ENCODE assay signal across 9 cellular contexts in genomic region chr1:171081220-171081993, GRCh38. TPM values are rescaled to one million over a fixed set of nuclear protein-coding genes. Genes with fewer than 3 reads are reported as not detected.
DNase-seq lines count a peak whose midpoint lies in the region; ATAC-seq, FAIRE-seq and TF ChIP-seq lines count a peak whose summit lies in the region.
"Had no signal": no experiment of that assay in that cellular context is flagged by ENCODE, and none has a peak within 500 bp of the region (broad histone marks: within the 10 kb centered on the region; RNA-seq: fewer than 3 reads in every experiment).

No MANE protein-coding gene starts in this region.

- H3K4me1 ChIP-seq in GM12878 (ENCODE audit: control insufficient read depth, insufficient read depth, low read length) = no peaks in the 10 kb centered on the region

- DNase-seq in AG04450 (ENCODE audit: low read depth, low spot score) (peak; percentile 33), LHCN-M2 (ENCODE audit: low read depth) (peak; percentile 10), GM12878 (ENCODE audit: low read depth, low spot score) (no peak), kidney glomerular epithelial cell (lab: John Stamatoyannopoulos, UW) (peak; percentile 4), T-helper 17 cell (no peak), NK-92 (lab: John Stamatoyannopoulos, UW; ENCODE audit: unreplicated experiment) (no peak)
- no peak for DNase-seq in activated T-cell treated with anti-CD3 and anti-CD28 coated beads, Interleukin-2, amount 50 U/mL, for 1 hour

- no peak overlapping the region for H3K27ac ChIP-seq in AG04450 (ENCODE audit: low read depth, low read length)
- H3K27ac ChIP-seq in GM12878 (ENCODE audit: control insufficient read depth, insufficient read depth) = no peak overlapping the region

- no peaks in the 10 kb centered on the region for H4K20me1 ChIP-seq in GM12878 (ENCODE audit: control insufficient read depth, insufficient read depth)

- no peaks in the 10 kb centered on the region for H3K36me3 ChIP-seq in GM12878 (ENCODE audit: control insufficient read depth in 2 of 2, insufficient read depth in 2 of 2, low read length in 1 of 2)

- in situ Hi-C loops in GM12878 (cut with MboI) = no loop called here

- no peak for TF ChIP-seq POLR2A in GM12878 (IDR thresholded peaks at IDR 0.05; ENCODE audit: low read depth, low read length)

- peaks cover 28% of the 10 kb centered on the region for H3K27me3 Mint-ChIP-seq in T-helper 17 cell

- H3K36me3 Mint-ChIP-seq in T-helper 17 cell (ENCODE audit: low read depth) = peaks cover 3% of the 10 kb centered on the region
- H3K36me3 Mint-ChIP-seq: activated naive CD8-positive, alpha-beta T cell had no signal

- TF ChIP-seq EP300 in GM12878 (IDR thresholded peaks at IDR 0.05; ENCODE audit: borderline replicate concordance in 1 of 2, control insufficient read depth in 1 of 2, low read depth in 2 of 2, low read length in 2 of 2) = no peak

- H2AFZ ChIP-seq in GM12878 (ENCODE audit: control insufficient read depth, low read depth, low read length) = no peak overlapping the region

- WGBS in GM12878 (ENCODE audit: insufficient coverage, insufficient replicate concordance, low lambda C conversion rate, missing lambda C conversion rate) = 18% methylated on average over 4 of the region's 4 CpGs

- H3K4me3 Mint-ChIP-seq in T-helper 17 cell = no peak overlapping the region
- H3K4me3 Mint-ChIP-seq: activated naive CD8-positive, alpha-beta T cell had no signal

- SMC1A ChIA-PET in GM12878 (lab: Charles Lee; ENCODE audit: uncharacterized antibody, unreplicated experiment) = interaction anchor here (0.8 to 3.0 kb wide), 9 partner anchors 11 to 921 kb away, joined by 3 to 13 read pairs (median 4); partner anchors contain the start of gene FMO4

- POLR2A ChIA-PET in AG04450 (lab: Yijun Ruan, JAX) (interaction anchor here (1.0 kb wide), 2 partner anchors 145 to 232 kb away, joined by 3 to 5 read pairs; no protein-coding TSS in a partner anchor), GM12878 (lab: Charles Lee) (no interaction called here)

- H3K79me2 ChIP-seq in GM12878 (ENCODE audit: control insufficient read depth, insufficient read depth, low read length) = no peaks in the 10 kb centered on the region

- no peak overlapping the region for H3K27ac Mint-ChIP-seq in T-helper 17 cell
- H3K27ac Mint-ChIP-seq: activated naive CD8-positive, alpha-beta T cell had no signal

- peak; percentile 30; the same call in 1 of the 2 replicates for TF ChIP-seq RAD21 in GM12878 (IDR thresholded peaks at IDR 0.05; ENCODE audit: insufficient read depth, low read depth, low read length)

- no peak overlapping the region for H3K9ac ChIP-seq in GM12878 (ENCODE audit: control insufficient read depth, insufficient read depth, low read length)

- H3K4me3 ChIP-seq in AG04450 (ENCODE audit: low read depth, low read length) (no peak overlapping the region), GM12878 (no peak overlapping the region)

- H3K4me1 Mint-ChIP-seq in T-helper 17 cell = no peaks in the 10 kb centered on the region

- H3K27me3 ChIP-seq in AG04450 (ENCODE audit: control insufficient read depth, insufficient read depth, low read length) (no peaks in the 10 kb centered on the region), GM12878 (replicated peaks in 1 of 2; ENCODE audit: control insufficient read depth in 2 of 2, insufficient read depth in 2 of 2, low read length in 1 of 2) (no peaks in the 10 kb centered on the region)

- no peaks in the 10 kb centered on the region for H3K9me3 ChIP-seq in AG04450 (ENCODE audit: control insufficient read depth, insufficient read depth, low read length)
- no peaks in the 10 kb centered on the region for H3K9me3 ChIP-seq in GM12878 (replicated peaks; ENCODE audit: control insufficient read depth, insufficient read depth, low read length)
- no peaks in the 10 kb centered on the region for H3K9me3 ChIP-seq in T-helper 17 cell (ENCODE audit: control insufficient read depth, low read length, poor library complexity, severe bottlenecking)

- CTCF ChIA-PET in AG04450 (lab: Charles Lee) = interaction anchor here (0.6 to 3.0 kb wide), 42 partner anchors 9 to 1179 kb away, joined by 3 to 253 read pairs (median 5); partner anchors contain the start of genes FMO1, FMO2, FMO3 and FMO4
- CTCF ChIA-PET in GM12878 (lab: Yijun Ruan, JAX) = interaction anchor here (0.6 to 3.0 kb wide), 15 partner anchors 10 to 904 kb away, joined by 3 to 47 read pairs (median 5); partner anchors contain the start of genes FMO2, FMO3 and FMO4

- no peak overlapping the region for H3K4me2 ChIP-seq in GM12878 (ENCODE audit: control insufficient read depth, insufficient read depth)

- RAD21 ChIA-PET in GM12878 (lab: Charles Lee; ENCODE audit: unreplicated experiment) = interaction anchor here (1.0 to 2.7 kb wide), 7 partner anchors 70 to 322 kb away, joined by 3 to 27 read pairs (median 6); partner anchors contain the start of gene FMO4

- peak; percentile 55 for TF ChIP-seq CTCF in AG04450 (IDR thresholded peaks at IDR 0.05; ENCODE audit: low read depth, low read length)
- peak in 1 of 3 experiments; percentile 36; a peak in 2 of 6 replicates for TF ChIP-seq CTCF in GM12878 (IDR thresholded peaks at IDR 0.05 in 2 of 3, conservative IDR thresholded peaks at IDR 0.05 in 1 of 3; ENCODE audit: control insufficient read depth in 2 of 3, extremely low read depth in 1 of 3, insufficient read depth in 1 of 3, low read depth in 3 of 3, low read length in 3 of 3)

- ATAC-seq in GM12878 (peak; percentile 31; the same call in 2 of the 3 replicates), HG03571 (IDR thresholded peaks at IDR 0.05; ENCODE audit: unreplicated experiment) (no peak), T-helper 17 cell (no peak)

- no TSS peak for BruUV-seq in GM12878 (replicated peaks; lab: Mats Ljungman, UMichigan)

- intact Hi-C loops in GM12878 (cut with micrococcal nuclease; ENCODE audit: unreplicated experiment) = loop anchor here (1.0 to 10.0 kb wide), 3 partner anchors 106 to 233 kb away; partner anchors contain the start of genes FMO2 and FMO4

- FAIRE-seq in GM12878 (lab: Jason Lieb, UNC) = no peak

TF ChIP-seq in GM12878, 131 proteins besides CTCF, POLR2A, EP300 and RAD21:
- TF ChIP-seq TCF12 (IDR thresholded peaks at IDR 0.05; ENCODE audit: low read depth, low read length) (no peak), EGR1 (IDR thresholded peaks at IDR 0.05; ENCODE audit: borderline replicate concordance in 1 of 2, low read depth in 2 of 2, low read length in 2 of 2) (no peak), ZBED1 (IDR thresholded peaks at IDR 0.05; ENCODE audit: borderline replicate concordance) (no peak), POLR2AphosphoS5 (IDR thresholded peaks at IDR 0.05; ENCODE audit: low read length) (no peak), ASH2L (IDR thresholded peaks at IDR 0.05; ENCODE audit: borderline replicate concordance, low read depth) (no peak), SIX5 (IDR thresholded peaks at IDR 0.05; ENCODE audit: low read depth, low read length, severe bottlenecking) (no peak), FOXK2 (IDR thresholded peaks at IDR 0.05) (no peak), CBX5 (IDR thresholded peaks at IDR 0.05; ENCODE audit: low read depth) (no peak)
TF ChIP-seq in GM12878: peak in this region for 0.

RNA-seq across cellular contexts. Expression of gene FMO3, which starts 9.3 kb away (rescaled TPM):
- polyA plus RNA-seq in AG04450 (2011; rRNA removed) (2.8 and 3.0 TPM in 2 replicates), GM12878 (2011; rRNA removed) (0.08 and 0.46 TPM in 2 replicates), GM12878 (2014; fragmentation: Illumina TruSeq; extraction: Trizol) (not detected in 2 replicates), GM12878 (2014; fragmentation: Nextera tagmentation; extraction: Ambion mirVana) (not detected), GM12878 (2014; rRNA removed) (not detected in 2 replicates), GM12878 (2016; fragmentation: Nextera tagmentation; extraction: Ambion mirVana) (not detected)
- polyA minus RNA-seq in AG04450 (2011; rRNA and poly(A)+ RNA removed) = 0.51 and 1.4 TPM in 2 replicates
- total RNA-seq in LHCN-M2 (2014; rRNA removed) (not detected in 2 replicates), GM12878 (2014; rRNA removed) (not detected in 2 replicates), GM12878 (2014; rRNA removed; fragmentation: Illumina TruSeq; extraction: Trizol) (not detected in 2 replicates), GM12878 (2021) (0.08 and 0.10 TPM in 2 replicates), T-helper 17 cell (not detected)
- 0.11 TPM for polyA plus RNA-seq in LHCN-M2 (2012)
- not detected in 2 replicates for total RNA-seq in GM12878 (2013; cell fraction: nucleolus; rRNA removed)
- polyA plus RNA-seq in GM12878 (2011; ENCODE audit: low read depth) = not detected
- 0.07 TPM in 1 of 2 replicates, not detected in the other for polyA plus RNA-seq in GM12878 (2011; cell fraction: cytosol; rRNA removed)
- polyA plus RNA-seq in GM12878 (2011; cell fraction: nucleus; rRNA removed) = 0.12 and 0.16 TPM in 2 replicates
- polyA plus RNA-seq in GM12878 (2012) = not detected in 2 replicates
- 0.10 TPM in 1 of 2 replicates, not detected in the other for polyA minus RNA-seq in GM12878 (2011; rRNA and poly(A)+ RNA removed)
- polyA minus RNA-seq in GM12878 (2011; cell fraction: cytosol; rRNA and poly(A)+ RNA removed) = not detected in 2 replicates
- polyA minus RNA-seq in GM12878 (2011; cell fraction: nucleus; rRNA and poly(A)+ RNA removed) = not detected in 2 replicates

Comparison
In these comparisons a context has a peak if more than half of its experiments do, and no peak if none do; other contexts are left out.
1. DNase-seq: peak in AG04450 (single experiment), LHCN-M2 (single experiment) and kidney glomerular epithelial cell (single experiment); none in GM12878 (single experiment), activated T-cell treated with anti-CD3 and anti-CD28 coated beads, Interleukin-2, amount 50 U/mL, for 1 hour (single experiment), T-helper 17 cell (0 of 3) and NK-92 (single experiment).